In the genomic region with DNA sequence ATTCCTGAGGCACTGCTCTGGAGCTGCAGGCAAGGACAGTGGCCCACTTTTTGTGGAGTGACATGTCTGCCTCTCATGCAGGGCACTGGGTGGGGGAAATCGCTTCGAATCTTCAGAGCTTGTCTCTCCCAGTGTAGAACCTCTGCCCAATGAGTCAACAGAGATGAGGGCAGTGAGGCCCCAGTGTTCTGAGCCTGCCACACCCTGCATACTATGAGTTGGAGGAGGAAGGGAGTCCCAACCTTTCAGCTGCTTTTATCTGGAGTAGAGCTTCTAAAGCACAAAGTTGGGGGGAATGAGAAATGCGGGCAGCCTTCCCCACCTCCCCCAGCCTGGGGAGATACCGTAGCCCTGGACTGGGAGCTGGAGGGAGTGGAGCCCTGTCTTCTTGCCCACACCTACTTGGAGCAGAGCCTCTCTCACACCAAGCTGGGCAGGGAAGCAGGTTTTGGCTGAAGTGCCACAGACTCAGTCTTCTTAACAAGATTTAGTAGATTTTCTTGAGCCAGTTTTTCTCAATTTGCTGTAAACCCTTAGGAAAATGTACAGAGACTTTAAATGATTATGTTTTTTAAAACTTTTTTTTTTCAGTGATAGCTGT, we compare ENCODE assay signal across 20 cellular contexts.
DNase-seq lines count a peak whose midpoint lies in the region; ATAC-seq and TF ChIP-seq lines count a peak whose summit lies in the region.
"Had no signal": no experiment of that assay in that cellular context is flagged by ENCODE, and none has a peak within 500 bp of the region (broad histone marks: within the 10 kb centered on the region; RNA-seq: fewer than 3 reads in every experiment).

No MANE protein-coding gene starts in this region.

- H3K4me3 ChIP-seq in MG63 (no peak overlapping the region), prostate gland (no peak overlapping the region)
- H3K4me3 ChIP-seq: K562, mucosa of descending colon, Peyer's patch, skin epidermis, thoracic aorta had no signal

- H3K9me3 Mint-ChIP-seq in activated CD4-positive, alpha-beta T cell treated with anti-CD3 and anti-CD28 coated beads for 36 hours (ENCODE audit: low read depth) = peaks cover 6% of the 10 kb centered on the region
- peaks cover 4% of the 10 kb centered on the region for H3K9me3 Mint-ChIP-seq in activated CD4-positive, alpha-beta T cell treated with anti-CD3 and anti-CD28 coated beads, Interleukin-2, amount 10 ng/mL, durations not matched to agents 7 days and 5 days
- peaks cover 4% of the 10 kb centered on the region for H3K9me3 Mint-ChIP-seq in stimulated activated effector memory CD8-positive, alpha-beta T cell treated with anti-CD3 and anti-CD28 coated beads, Interleukin-12 subunit alpha, Interleukin-12 subunit beta, amount 100 ng/mL, for 72 hours

- POLR2A ChIA-PET in activated CD4-positive, alpha-beta T cell treated with anti-CD3 and anti-CD28 coated beads for 36 hours (lab: Charles Lee) = interaction anchor here (1.0 kb wide), 1 partner anchor 19 kb away, joined by 4 read pairs; no protein-coding TSS in a partner anchor
- POLR2A ChIA-PET in activated CD4-positive, alpha-beta T cell treated with anti-CD3 and anti-CD28 coated beads, Interleukin-2, amount 10 ng/mL, durations not matched to agents 7 days and 5 days (lab: Charles Lee) = no interaction called here

- CTCF ChIA-PET in activated CD4-positive, alpha-beta T cell treated with anti-CD3 and anti-CD28 coated beads for 36 hours (lab: Charles Lee) = interaction anchor here (0.6 to 1.5 kb wide), 6 partner anchors 9 to 600 kb away, joined by 3 to 5 read pairs (median 3); no protein-coding TSS in a partner anchor
- CTCF ChIA-PET in activated CD4-positive, alpha-beta T cell treated with anti-CD3 and anti-CD28 coated beads, Interleukin-2, amount 10 ng/mL, durations not matched to agents 7 days and 5 days (lab: Charles Lee) = interaction anchor here (0.6 to 1.5 kb wide), 4 partner anchors 11 to 781 kb away, joined by 3 to 6 read pairs (median 4); no protein-coding TSS in a partner anchor

- no peak for TF ChIP-seq POLR2A in prostate gland (IDR thresholded peaks at IDR 0.05)

- no peak for TF ChIP-seq CTCF in prostate gland (IDR thresholded peaks at IDR 0.05)

- no peak overlapping the region for H3K27ac ChIP-seq in prostate gland
- H3K27ac ChIP-seq: Peyer's patch, thoracic aorta had no signal

- H3K36me3 Mint-ChIP-seq in activated CD4-positive, alpha-beta T cell treated with anti-CD3 and anti-CD28 coated beads for 36 hours (ENCODE audit: low read depth) = no peaks in the 10 kb centered on the region
- H3K36me3 Mint-ChIP-seq in activated CD4-positive, alpha-beta T cell treated with anti-CD3 and anti-CD28 coated beads, Interleukin-2, amount 10 ng/mL, durations not matched to agents 7 days and 5 days (ENCODE audit: low read depth) = no peaks in the 10 kb centered on the region
- no peaks in the 10 kb centered on the region for H3K36me3 Mint-ChIP-seq in stimulated activated effector memory CD8-positive, alpha-beta T cell treated with anti-CD3 and anti-CD28 coated beads, Interleukin-12 subunit alpha, Interleukin-12 subunit beta, amount 100 ng/mL, for 72 hours
- H3K36me3 Mint-ChIP-seq: CD4-positive, CD25-positive, alpha-beta regulatory T cell had no signal

- WGBS in prostate gland = 72% methylated on average over 4 of the region's 4 CpGs

- H3K27me3 ChIP-seq in MG63 = no peaks in the 10 kb centered on the region
- H3K27me3 ChIP-seq in prostate gland (replicated peaks; ENCODE audit: insufficient read depth) = no peaks in the 10 kb centered on the region
- H3K27me3 ChIP-seq: Peyer's patch had no signal

- intact Hi-C loops in activated CD4-positive, alpha-beta T cell treated with anti-CD3 and anti-CD28 coated beads for 36 hours (cut with DNase I, micrococcal nuclease) = no loop called here
- intact Hi-C loops in prostate gland (cut with DNase I) = no loop called here

- peaks cover 17% of the 10 kb centered on the region for H3K4me1 Mint-ChIP-seq in activated CD4-positive, alpha-beta T cell treated with anti-CD3 and anti-CD28 coated beads for 36 hours
- H3K4me1 Mint-ChIP-seq in activated CD4-positive, alpha-beta T cell treated with anti-CD3 and anti-CD28 coated beads, Interleukin-2, amount 10 ng/mL, durations not matched to agents 7 days and 5 days = no peaks in the 10 kb centered on the region
- peaks cover 11% of the 10 kb centered on the region for H3K4me1 Mint-ChIP-seq in stimulated activated effector memory CD8-positive, alpha-beta T cell treated with anti-CD3 and anti-CD28 coated beads, Interleukin-12 subunit alpha, Interleukin-12 subunit beta, amount 100 ng/mL, for 72 hours

- H3K27me3 Mint-ChIP-seq in activated CD4-positive, alpha-beta T cell treated with anti-CD3 and anti-CD28 coated beads for 36 hours = peaks cover 8% of the 10 kb centered on the region
- peaks cover 2% of the 10 kb centered on the region for H3K27me3 Mint-ChIP-seq in activated CD4-positive, alpha-beta T cell treated with anti-CD3 and anti-CD28 coated beads, Interleukin-2, amount 10 ng/mL, durations not matched to agents 7 days and 5 days

- H3K9me3 ChIP-seq in MG63 = no peaks in the 10 kb centered on the region
- H3K9me3 ChIP-seq in prostate gland = no peaks in the 10 kb centered on the region
- H3K9me3 ChIP-seq: mucosa of descending colon, Peyer's patch, thoracic aorta had no signal

- peak; percentile 70 for ATAC-seq in activated CD4-positive, alpha-beta T cell treated with anti-CD3 and anti-CD28 coated beads for 36 hours
- peak; percentile 74 for ATAC-seq in stimulated activated effector memory CD8-positive, alpha-beta T cell treated with anti-CD3 and anti-CD28 coated beads, Interleukin-12 subunit alpha, Interleukin-12 subunit beta, amount 100 ng/mL, for 72 hours
- ATAC-seq: K562, mucosa of descending colon had no signal

- DNase-seq in activated CD4-positive, alpha-beta T cell treated with anti-CD3 and anti-CD28 coated beads for 36 hours = peak; percentile 39
- no peak for DNase-seq in activated CD4-positive, alpha-beta T cell treated with anti-CD3 and anti-CD28 coated beads, Interleukin-2, amount 10 ng/mL, durations not matched to agents 7 days and 5 days
- DNase-seq in MG63 (peak; percentile 69), fibroblast of the conjunctiva (ENCODE audit: low read depth) (peak; percentile 28), hypothalamus (lab: John Stamatoyannopoulos, UW) (no peak), NCI-H510A treated with DMSO at 0.1 percent for 48 hours (lab: John Stamatoyannopoulos, UW) (no peak), prostate gland (ENCODE audit: low spot score) (no peak)
- DNase-seq in stimulated activated effector memory CD8-positive, alpha-beta T cell treated with anti-CD3 and anti-CD28 coated beads, Interleukin-12 subunit alpha, Interleukin-12 subunit beta, amount 100 ng/mL, for 72 hours (ENCODE audit: low spot score in 2 of 2) = no peak
- DNase-seq: 8988T; activated CD4-positive, alpha-beta T cell treated with anti-CD3 and anti-CD28 coated beads, Interleukin-2, amount 50 U/mL, for 4 hours; CD4-positive, CD25-positive, alpha-beta regulatory T cell; kidney glomerular epithelial cell; NCI-H1048; NCI-H2107; nucleus accumbens; Peyer's patch had no signal

- H3K4me3 Mint-ChIP-seq in activated CD4-positive, alpha-beta T cell treated with anti-CD3 and anti-CD28 coated beads for 36 hours = no peak overlapping the region
- H3K4me3 Mint-ChIP-seq in activated CD4-positive, alpha-beta T cell treated with anti-CD3 and anti-CD28 coated beads, Interleukin-2, amount 10 ng/mL, durations not matched to agents 7 days and 5 days = no peak overlapping the region
- no peak overlapping the region for H3K4me3 Mint-ChIP-seq in stimulated activated effector memory CD8-positive, alpha-beta T cell treated with anti-CD3 and anti-CD28 coated beads, Interleukin-12 subunit alpha, Interleukin-12 subunit beta, amount 100 ng/mL, for 72 hours
- H3K4me3 Mint-ChIP-seq: CD4-positive, CD25-positive, alpha-beta regulatory T cell had no signal

- no peaks in the 10 kb centered on the region for H3K4me1 ChIP-seq in prostate gland (replicated peaks)
- H3K4me1 ChIP-seq: Peyer's patch had no signal

- H3K27ac Mint-ChIP-seq in activated CD4-positive, alpha-beta T cell treated with anti-CD3 and anti-CD28 coated beads for 36 hours = peak overlapping the region; percentile 35
- no peak overlapping the region for H3K27ac Mint-ChIP-seq in activated CD4-positive, alpha-beta T cell treated with anti-CD3 and anti-CD28 coated beads, Interleukin-2, amount 10 ng/mL, durations not matched to agents 7 days and 5 days
- H3K27ac Mint-ChIP-seq in stimulated activated effector memory CD8-positive, alpha-beta T cell treated with anti-CD3 and anti-CD28 coated beads, Interleukin-12 subunit alpha, Interleukin-12 subunit beta, amount 100 ng/mL, for 72 hours = no peak overlapping the region
- H3K27ac Mint-ChIP-seq: CD4-positive, CD25-positive, alpha-beta regulatory T cell had no signal

- H3K36me3 ChIP-seq in MG63 (no peaks in the 10 kb centered on the region), prostate gland (no peaks in the 10 kb centered on the region)
- H3K36me3 ChIP-seq: Peyer's patch, thoracic aorta had no signal

Comparison
In these comparisons a context has a peak if more than half of its experiments do, and no peak if none do; other contexts are left out.
1. DNase-seq: peak in activated CD4-positive, alpha-beta T cell treated with anti-CD3 and anti-CD28 coated beads for 36 hours (single experiment), MG63 (single experiment) and fibroblast of the conjunctiva (single experiment); none in activated CD4-positive, alpha-beta T cell treated with anti-CD3 and anti-CD28 coated beads, Interleukin-2, amount 10 ng/mL, durations not matched to agents 7 days and 5 days (single experiment), stimulated activated effector memory CD8-positive, alpha-beta T cell treated with anti-CD3 and anti-CD28 coated beads, Interleukin-12 subunit alpha, Interleukin-12 subunit beta, amount 100 ng/mL, for 72 hours (0 of 2), hypothalamus (0 of 51), NCI-H510A treated with DMSO at 0.1 percent for 48 hours (single experiment) and prostate gland (single experiment).